ENCODE assay signal across 9 cellular contexts in the genomic region with DNA sequence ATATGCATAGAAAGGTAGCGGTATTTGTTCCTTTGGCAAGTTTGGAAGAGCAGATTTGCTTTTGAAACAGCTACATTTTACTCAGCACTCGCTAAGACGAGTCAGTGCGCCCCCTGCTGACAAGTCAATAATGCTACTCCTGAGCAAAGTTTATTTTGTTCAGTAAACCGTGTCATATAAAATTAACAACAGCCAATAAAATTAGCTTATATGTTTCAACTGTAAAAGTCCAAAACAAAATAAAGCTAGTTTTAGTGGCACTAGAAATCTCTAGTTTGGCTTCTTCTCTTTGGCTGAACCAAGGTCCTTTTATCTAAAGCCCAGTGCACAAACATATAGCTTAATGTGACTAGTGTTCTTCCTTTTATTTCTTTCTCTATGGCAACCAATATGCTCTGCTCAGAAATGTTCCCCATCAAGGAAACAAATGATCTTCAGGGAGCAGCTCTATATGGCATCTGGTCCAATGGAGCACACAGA. TPM values are rescaled to one million over a fixed set of nuclear protein-coding genes. Genes with fewer than 3 reads are reported as not detected.
A peak's percentile ranks its signal among the peaks of the same experiment; 100 is the strongest.
DNase-seq lines count a peak whose midpoint lies in the region; TF ChIP-seq lines count a peak whose summit lies in the region.
"Had no signal": no experiment of that assay in that cellular context is flagged by ENCODE, and none has a peak within 500 bp of the region (broad histone marks: within the 10 kb centered on the region; RNA-seq: fewer than 3 reads in every experiment).

No MANE protein-coding gene starts in this region.

- H3K27ac Mint-ChIP-seq in Caco-2 (ENCODE audit: unreplicated experiment) = no peak overlapping the region
- no peak overlapping the region for H3K27ac Mint-ChIP-seq in endodermal cell
- no peak overlapping the region for H3K27ac Mint-ChIP-seq in nephron progenitor cell
- H3K27ac Mint-ChIP-seq: T-helper 1 cell treated with Interleukin-12 subunit alpha and Interleukin-12 subunit beta and Interleukin-4 antibody, amounts not matched to agents 30 μg/mL and 1 μg/mL, for 36 hours had no signal

- DNase-seq in Caco-2 = peak in 1 of 2 experiments; percentile 66
- peak; percentile 73 for DNase-seq in GM20000 (ENCODE audit: low spot score)
- DNase-seq in NCI-H1105 treated with DMSO at 0.1 percent for 48 hours (lab: John Stamatoyannopoulos, UW) = peak; percentile 63
- peak; percentile 85 for DNase-seq in endodermal cell
- peak; percentile 89 for DNase-seq in nephron progenitor cell
- DNase-seq in uterus = no peak
- DNase-seq in foreskin melanocyte = no peak

- CTCF ChIA-PET in Caco-2 (lab: Charles Lee) = interaction anchor here (0.7 to 1.6 kb wide), 9 partner anchors 9 to 1688 kb away, joined by 3 to 5 read pairs (median 3); partner anchors contain the start of gene MRPS9

- BruUV-seq in Caco-2 (replicated peaks; lab: Mats Ljungman, UMichigan) = no TSS peak

- intact Hi-C loops in Caco-2 (cut with micrococcal nuclease; ENCODE audit: unreplicated experiment) (loop anchor here (1.0 kb wide), 1 partner anchor 890 kb away; no protein-coding TSS in a partner anchor), uterus (cut with DNase I; ENCODE audit: low total_unique reads) (no loop called here)

- H3K4me1 Mint-ChIP-seq in Caco-2 (ENCODE audit: low read depth, unreplicated experiment) (peaks cover 15% of the 10 kb centered on the region), endodermal cell (peaks cover 10% of the 10 kb centered on the region), nephron progenitor cell (peaks cover 88% of the 10 kb centered on the region)

- H3K36me3 Mint-ChIP-seq in Caco-2 (ENCODE audit: insufficient read depth, unreplicated experiment) = peaks cover 5% of the 10 kb centered on the region
- H3K36me3 Mint-ChIP-seq in endodermal cell (ENCODE audit: low read depth) = no peaks in the 10 kb centered on the region
- no peaks in the 10 kb centered on the region for H3K36me3 Mint-ChIP-seq in nephron progenitor cell (ENCODE audit: low read depth)

- H3K4me1 ChIP-seq in Caco-2 (peaks cover 7% of the 10 kb centered on the region), endodermal cell (ENCODE audit: control insufficient read depth, insufficient read depth, low read length) (no peaks in the 10 kb centered on the region), uterus (peaks cover 0 to 13% of the 10 kb centered on the region in 2 donors)

- WGBS in endodermal cell (ENCODE audit: insufficient coverage in 1 of 2, insufficient read length in 1 of 2), 2 experiments = 0% methylated on average over 4 to 5 of the region's 5 CpGs

- H3K9me3 ChIP-seq in Caco-2 (no peaks in the 10 kb centered on the region), endodermal cell (ENCODE audit: control insufficient read depth, low read length) (no peaks in the 10 kb centered on the region), uterus (no peaks in the 10 kb centered on the region)

- peak overlapping the region; percentile 90 for H3K27ac ChIP-seq in endodermal cell (ENCODE audit: low read depth, low read length)
- no peak overlapping the region for H3K27ac ChIP-seq in uterus

- H3K4me3 ChIP-seq in Caco-2 (ENCODE audit: low read depth, low read length) = no peak overlapping the region
- no peak overlapping the region for H3K4me3 ChIP-seq in WI38 (ENCODE audit: low read depth, low read length)
- no peak overlapping the region for H3K4me3 ChIP-seq in endodermal cell (ENCODE audit: low read length)
- H3K4me3 ChIP-seq in uterus = no peak overlapping the region

- TF ChIP-seq POLR2A in uterus (IDR thresholded peaks at IDR 0.05) = no peak

- peaks cover 6% of the 10 kb centered on the region for H3K27me3 ChIP-seq in Caco-2 (replicated peaks; ENCODE audit: control insufficient read depth, insufficient read depth, low read length)
- peaks cover 98% of the 10 kb centered on the region for H3K27me3 ChIP-seq in endodermal cell (ENCODE audit: control insufficient read depth, insufficient read depth, low read length, poor library complexity, severe bottlenecking)
- peaks cover 11 to 80% of the 10 kb centered on the region in 2 donors for H3K27me3 ChIP-seq in uterus

- H3K9ac ChIP-seq in endodermal cell (ENCODE audit: extremely low read depth, low read length, poor library complexity, severe bottlenecking) = no peak overlapping the region

- POLR2A ChIA-PET in Caco-2 (lab: Charles Lee) = no interaction called here

- H3K4me3 Mint-ChIP-seq in Caco-2 (ENCODE audit: unreplicated experiment) = no peak overlapping the region
- no peak overlapping the region for H3K4me3 Mint-ChIP-seq in endodermal cell
- no peak overlapping the region for H3K4me3 Mint-ChIP-seq in nephron progenitor cell
- H3K4me3 Mint-ChIP-seq: T-helper 1 cell treated with Interleukin-12 subunit alpha and Interleukin-12 subunit beta and Interleukin-4 antibody, amounts not matched to agents 30 μg/mL and 1 μg/mL, for 36 hours had no signal

- H3K36me3 ChIP-seq in Caco-2 (ENCODE audit: control insufficient read depth, insufficient read depth, low read length) = no peaks in the 10 kb centered on the region
- no peaks in the 10 kb centered on the region for H3K36me3 ChIP-seq in endodermal cell (ENCODE audit: control insufficient read depth, insufficient read depth, low read length)
- H3K36me3 ChIP-seq in uterus = no peaks in the 10 kb centered on the region

- TF ChIP-seq CTCF in Caco-2 (IDR thresholded peaks at IDR 0.05; ENCODE audit: insufficient read depth in 1 of 2, low read depth in 1 of 2, low read length in 1 of 2, severe bottlenecking in 1 of 2, unreplicated experiment in 1 of 2) = peak; percentile 73 to 75
- peak; percentile 72 for TF ChIP-seq CTCF in GM20000 (IDR thresholded peaks at IDR 0.05; ENCODE audit: extremely low read depth, missing control alignments)
- peak; percentile 68 for TF ChIP-seq CTCF in WI38 (IDR thresholded peaks at IDR 0.05; ENCODE audit: low read depth, low read length)
- TF ChIP-seq CTCF in endodermal cell (conservative IDR thresholded peaks at IDR 0.05) = peak; percentile 90
- TF ChIP-seq CTCF in nephron progenitor cell (IDR thresholded peaks at IDR 0.05) = peak; percentile 86
- TF ChIP-seq CTCF in uterus (IDR thresholded peaks at IDR 0.05) = peak in 3 of 4 experiments; percentile 34 to 52 (median 51)

- H3K27me3 Mint-ChIP-seq in Caco-2 (ENCODE audit: insufficient read depth, unreplicated experiment) (peaks cover 73% of the 10 kb centered on the region), endodermal cell (ENCODE audit: insufficient read depth) (peaks cover 99% of the 10 kb centered on the region), nephron progenitor cell (ENCODE audit: low read depth, poor library complexity) (peaks cover 100% of the 10 kb centered on the region)

- H3K9me3 Mint-ChIP-seq in Caco-2 (ENCODE audit: unreplicated experiment) (no peaks in the 10 kb centered on the region), endodermal cell (no peaks in the 10 kb centered on the region), nephron progenitor cell (peaks cover 4% of the 10 kb centered on the region)

RNA-seq across cellular contexts. Expression of gene POU3F3, which starts 4.3 kb away (rescaled TPM):
- total RNA-seq in Caco-2 (2022) = not detected in 2 replicates
- total RNA-seq in endodermal cell = not detected
- polyA plus RNA-seq in endodermal cell (2013, experiment 1 of 2) = 39.3 TPM
- polyA plus RNA-seq in endodermal cell (2013, experiment 2 of 2) = 35.9 TPM
- under 1 TPM in 1 of 4 donors, not detected in 3; 0.18 TPM for total RNA-seq in uterus

Comparison
In these comparisons a context has a peak if more than half of its experiments do, and no peak if none do; other contexts are left out.
1. DNase-seq: peak in GM20000 (single experiment), NCI-H1105 treated with DMSO at 0.1 percent for 48 hours (single experiment), endodermal cell (single experiment) and nephron progenitor cell (single experiment); none in uterus (0 of 2) and foreskin melanocyte (single experiment).
2. Peak in every context shown above with its lines, with median percentiles within 50 percentile points of each other: CTCF ChIP-seq.